In the genomic region with DNA sequence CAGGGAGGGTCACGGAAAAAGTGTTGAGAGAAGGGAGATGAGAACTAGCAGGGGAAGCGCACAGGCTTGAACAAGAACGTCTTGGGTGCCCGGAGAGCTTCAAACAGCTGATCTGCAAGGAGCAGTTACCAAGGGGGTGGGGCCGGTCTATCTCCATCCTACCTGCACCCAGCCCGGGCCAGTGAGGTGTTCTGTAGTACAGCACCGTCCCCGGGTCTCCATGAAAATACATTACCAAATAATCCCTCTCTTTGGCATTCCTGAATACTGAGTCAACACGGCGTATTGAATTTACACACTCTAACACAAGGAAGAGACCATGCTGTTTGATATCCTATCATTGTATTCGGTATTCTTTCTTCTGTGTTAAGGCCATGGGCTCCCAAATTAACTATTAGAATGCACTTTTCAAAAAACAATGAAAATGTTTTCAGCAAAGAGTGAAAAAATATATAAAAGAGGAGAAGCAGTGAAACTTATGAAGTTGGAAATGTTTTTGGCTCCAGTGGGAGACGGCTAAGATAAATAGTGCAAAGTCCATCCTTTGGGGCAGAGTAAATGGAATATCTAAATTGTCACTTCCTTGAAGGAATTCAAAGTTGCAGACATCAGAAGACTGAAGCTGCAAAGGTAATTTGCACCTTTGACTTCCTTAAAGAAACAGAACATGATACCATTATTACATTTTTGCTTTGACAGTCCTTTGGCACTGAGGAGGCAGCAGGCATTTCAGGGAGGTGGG, we compare ENCODE assay signal across 1 cellular context.
A peak's percentile ranks its signal among the peaks of the same experiment; 100 is the strongest.
TF ChIP-seq lines count a peak whose summit lies in the region.

No MANE protein-coding gene starts in this region.

TF ChIP-seq in A549, 52 proteins besides CTCF, POLR2A, EP300 and RAD21 (continued from another document):
- TF ChIP-seq, protein P1, sequence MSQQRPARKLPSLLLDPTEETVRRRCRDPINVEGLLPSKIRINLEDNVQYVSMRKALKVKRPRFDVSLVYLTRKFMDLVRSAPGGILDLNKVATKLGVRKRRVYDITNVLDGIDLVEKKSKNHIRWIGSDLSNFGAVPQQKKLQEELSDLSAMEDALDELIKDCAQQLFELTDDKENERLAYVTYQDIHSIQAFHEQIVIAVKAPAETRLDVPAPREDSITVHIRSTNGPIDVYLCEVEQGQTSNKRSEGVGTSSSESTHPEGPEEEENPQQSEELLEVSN (IDR thresholded peaks at IDR 0.05; ENCODE audit: borderline replicate concordance, low read depth), result no peak
- TF ChIP-seq ZNF302 (CRISPR knock-in tag; IDR thresholded peaks at IDR 0.05), result no peak
- no peak for TF ChIP-seq EHMT2 (IDR thresholded peaks at IDR 0.05; ENCODE audit: low read depth)
- TF ChIP-seq HOXA7 (CRISPR knock-in tag; IDR thresholded peaks at IDR 0.05), result no peak
- TF ChIP-seq SREBF2 (IDR thresholded peaks at IDR 0.05), result no peak
- TF ChIP-seq HEYL (CRISPR knock-in tag; IDR thresholded peaks at IDR 0.05), result no peak
- peak; percentile 41 for TF ChIP-seq JUNB (IDR thresholded peaks at IDR 0.05)
- TF ChIP-seq CHD2 (IDR thresholded peaks at IDR 0.05; ENCODE audit: low read length, partially characterized antibody), result no peak
